In the genomic region with DNA sequence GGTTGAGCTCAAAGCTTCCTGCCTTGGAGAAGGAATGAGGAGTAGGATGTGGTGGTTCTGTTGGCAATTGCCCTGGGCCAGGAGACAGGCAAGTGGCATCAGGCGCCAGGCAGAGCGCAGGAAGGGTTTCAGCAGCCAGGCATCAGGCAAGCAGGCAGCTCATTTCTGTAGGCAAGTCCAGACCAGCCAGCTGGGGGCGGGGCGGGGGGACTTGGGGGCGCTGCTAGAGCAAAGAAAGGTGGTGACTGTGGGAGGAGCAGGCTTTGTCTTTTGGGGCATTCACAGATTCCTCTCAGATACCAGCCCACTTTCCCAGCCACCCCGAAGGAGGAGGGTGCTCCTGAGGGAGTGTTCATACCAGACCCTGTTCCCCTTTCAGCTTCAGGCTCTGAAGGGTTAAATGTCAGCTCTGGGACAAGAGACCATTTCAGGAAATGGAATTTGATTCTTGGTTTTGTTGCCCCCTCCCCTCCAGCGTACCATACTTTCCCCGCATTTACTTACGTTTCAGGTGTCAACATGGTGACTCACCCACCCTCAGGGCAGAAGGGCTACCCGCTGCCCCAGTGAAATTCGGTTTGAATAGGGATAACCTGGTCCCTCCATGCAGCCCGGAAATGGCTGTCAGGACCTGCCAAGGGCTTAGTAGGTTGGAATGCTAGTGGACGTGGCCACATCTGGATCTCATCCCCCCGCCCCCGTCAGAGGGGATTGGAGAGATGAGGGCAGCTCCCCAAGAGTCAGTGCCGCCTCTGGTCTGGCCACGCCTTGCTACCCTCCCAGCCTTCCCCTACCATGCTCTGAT, we compare ENCODE assay signal across 12 cellular contexts. TPM values are rescaled to one million over a fixed set of nuclear protein-coding genes. Genes with fewer than 3 reads are reported as not detected.
DNase-seq lines count a peak whose midpoint lies in the region; ATAC-seq and TF ChIP-seq lines count a peak whose summit lies in the region.
"Had no signal": no experiment of that assay in that cellular context is flagged by ENCODE, and none has a peak within 500 bp of the region (broad histone marks: within the 10 kb centered on the region; RNA-seq: fewer than 3 reads in every experiment).

No MANE protein-coding gene starts in this region.

- peak; percentile 40 for DNase-seq in HT1080 (ENCODE audit: low read depth)
- peak; percentile 69 to 75 for DNase-seq in SJCRH30
- DNase-seq in mucosa of descending colon: no peak
- DNase-seq in activated CD4-positive, alpha-beta T cell treated with anti-CD3 and anti-CD28 coated beads for 4 hours: no peak
- no peak for DNase-seq in NCI-H82 treated with DMSO at 0.1 percent for 48 hours (lab: John Stamatoyannopoulos, UW; ENCODE audit: unreplicated experiment)
- DNase-seq in middle frontal gyrus (ENCODE audit: extremely low spot score, low spot score): no peak
- DNase-seq: activated CD4-positive, CD25-positive, alpha-beta regulatory T cell treated with anti-CD3 and anti-CD28 coated beads, Interleukin-2, amount 50 U/mL, for 72 hours; activated naive CD4-positive, alpha-beta T cell treated with anti-CD3 and anti-CD28 coated beads, Interleukin-2, amount 50 U/mL, for 16 hours; left lung had no signal

- H3K9me3 ChIP-seq in BLaER1 treated with 17β-estradiol and CSF1 and Interleukin-3, amounts not matched to agents 10 nM and 100 nM (replicated peaks in 1 of 11): no peaks in the 10 kb centered on the region
- H3K9me3 ChIP-seq in SJCRH30 (replicated peaks): no peaks in the 10 kb centered on the region
- H3K9me3 ChIP-seq in iPS-18a (ENCODE audit: control insufficient read depth, low read depth, low read length): no peaks in the 10 kb centered on the region
- no peaks in the 10 kb centered on the region for H3K9me3 ChIP-seq in mucosa of descending colon
- H3K9me3 ChIP-seq: left lung had no signal

- peak overlapping the region in 9 of 11 experiments; percentile 33 to 81 (median 70); a peak in 18 of 22 replicates for H3K4me2 ChIP-seq in BLaER1 treated with 17β-estradiol and CSF1 and Interleukin-3, amounts not matched to agents 10 nM and 100 nM

- no peak for ATAC-seq in mucosa of descending colon
- ATAC-seq: left lung had no signal

- no peak for TF ChIP-seq CTCF in mucosa of descending colon (IDR thresholded peaks at IDR 0.05)

- H3K36me3 ChIP-seq in BLaER1 treated with 17β-estradiol and CSF1 and Interleukin-3, amounts not matched to agents 10 nM and 100 nM: no peaks in the 10 kb centered on the region
- H3K36me3 ChIP-seq in SJCRH30 (peaks cover 70% of the 10 kb centered on the region), iPS-18a (ENCODE audit: control insufficient read depth, low read depth, low read length) (no peaks in the 10 kb centered on the region), mucosa of descending colon (ENCODE audit: low read depth) (no peaks in the 10 kb centered on the region)
- H3K36me3 ChIP-seq: left lung had no signal

- H3K27ac ChIP-seq in BLaER1 treated with 17β-estradiol and CSF1 and Interleukin-3, amounts not matched to agents 10 nM and 100 nM: no peak overlapping the region
- H3K27ac ChIP-seq in SJCRH30 (no peak overlapping the region), iPS-18a (ENCODE audit: low read length) (no peak overlapping the region)
- H3K27ac ChIP-seq: HL-60, left lung had no signal

- peaks cover 0 to 37% (median 0%) of the 10 kb centered on the region in 11 experiments; a peak in 4 of 22 replicates for H3K27me3 ChIP-seq in BLaER1 treated with 17β-estradiol and CSF1 and Interleukin-3, amounts not matched to agents 10 nM and 100 nM
- H3K27me3 ChIP-seq in SJCRH30 (no peaks in the 10 kb centered on the region), iPS-18a (ENCODE audit: control insufficient read depth, insufficient read depth, low read length) (no peaks in the 10 kb centered on the region)

- no peak overlapping the region for H3K4me3 ChIP-seq in BLaER1 treated with 17β-estradiol and CSF1 and Interleukin-3, amounts not matched to agents 10 nM and 100 nM
- no peak overlapping the region for H3K4me3 ChIP-seq in SJCRH30
- peak overlapping the region; percentile 54 for H3K4me3 ChIP-seq in iPS-18a (ENCODE audit: low read length)
- no peak overlapping the region for H3K4me3 ChIP-seq in mucosa of descending colon
- H3K4me3 ChIP-seq: left lung had no signal

- peaks cover 8 to 35% (median 29%) of the 10 kb centered on the region in 10 experiments for H3K4me1 ChIP-seq in BLaER1 treated with 17β-estradiol and CSF1 and Interleukin-3, amounts not matched to agents 10 nM and 100 nM
- H3K4me1 ChIP-seq in SJCRH30: peaks cover 28% of the 10 kb centered on the region
- H3K4me1 ChIP-seq in iPS-18a (ENCODE audit: control insufficient read depth, low read depth, low read length): peaks cover 19% of the 10 kb centered on the region
- H3K4me1 ChIP-seq in mucosa of descending colon (ENCODE audit: low read depth): no peaks in the 10 kb centered on the region

- intact Hi-C loops in mucosa of descending colon (cut with DNase I, micrococcal nuclease): no loop called here

- peaks cover 0 to 5% (median 0%) of the 10 kb centered on the region in 11 experiments; a peak in 1 of 22 replicates for H4K20me1 ChIP-seq in BLaER1 treated with 17β-estradiol and CSF1 and Interleukin-3, amounts not matched to agents 10 nM and 100 nM

- no peak overlapping the region for H3K9ac ChIP-seq in BLaER1 treated with 17β-estradiol and CSF1 and Interleukin-3, amounts not matched to agents 10 nM and 100 nM
- no peak overlapping the region for H3K9ac ChIP-seq in iPS-18a (ENCODE audit: low read length)

RNA-seq across cellular contexts. Expression of gene NGFR, which starts 13.2 kb away (rescaled TPM):
- total RNA-seq in HT1080 (2014; rRNA removed; shearing (Covaris generic)): 6.3 and 9.2 TPM in 2 replicates
- polyA plus RNA-seq in HT1080 (2015; cell fraction: cytosol; rRNA removed): 1.6 and 1.9 TPM in 2 replicates
- polyA plus RNA-seq in HT1080 (2015; cell fraction: nucleus; rRNA removed): 1.2 TPM in 2 replicates
- total RNA-seq in SJCRH30 (2014; rRNA removed; shearing (Covaris generic)): 104 and 105 TPM in 2 replicates
- total RNA-seq in mucosa of descending colon: 10 to 100 TPM in 1 of 3 donors, 1 to 10 TPM in 2; 1.0 to 11.9 (median 2.0) TPM

Comparison
In these comparisons a context has a peak if more than half of its experiments do, and no peak if none do; other contexts are left out.
1. DNase-seq: peak in HT1080 (single experiment) and SJCRH30 (2 of 2); none in mucosa of descending colon (0 of 3), activated CD4-positive, alpha-beta T cell treated with anti-CD3 and anti-CD28 coated beads for 4 hours (0 of 2), NCI-H82 treated with DMSO at 0.1 percent for 48 hours (single experiment) and middle frontal gyrus (single experiment).